ENCODE assay signal across 13 cellular contexts in the genomic region with DNA sequence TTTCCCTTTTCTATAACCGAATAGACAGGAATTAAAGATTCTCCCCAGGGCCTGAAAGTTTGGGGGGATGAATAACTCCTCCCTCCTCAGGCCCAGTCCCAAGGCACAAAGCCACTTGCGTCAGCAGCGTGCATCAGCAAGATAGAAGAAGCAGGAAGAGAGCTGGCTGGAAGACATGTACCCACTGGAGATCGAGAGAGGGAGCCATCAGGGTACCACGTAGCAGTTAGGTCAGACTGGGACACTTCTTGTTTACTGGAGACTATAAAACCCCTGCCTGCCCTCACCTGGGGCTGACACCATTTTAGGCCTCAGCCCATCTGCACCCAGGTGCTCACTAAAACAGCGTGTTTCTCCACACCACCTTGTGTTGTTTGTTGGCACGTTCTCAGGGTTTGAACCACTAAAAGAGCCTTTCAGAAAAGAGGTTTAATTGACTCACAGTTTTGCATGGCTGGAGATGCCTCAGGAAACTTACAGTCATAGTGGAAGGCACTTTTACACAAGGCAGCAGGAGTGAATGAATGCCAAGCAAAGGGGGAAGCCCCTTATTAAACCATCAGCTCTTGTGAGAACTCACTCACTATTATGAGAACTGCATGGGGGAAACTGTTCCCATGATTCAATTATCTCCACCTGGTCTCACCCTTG.
DNase-seq lines count a peak whose midpoint lies in the region; ATAC-seq and TF ChIP-seq lines count a peak whose summit lies in the region.
"Had no signal": no experiment of that assay in that cellular context is flagged by ENCODE, and none has a peak within 500 bp of the region (broad histone marks: within the 10 kb centered on the region; RNA-seq: fewer than 3 reads in every experiment).

No MANE protein-coding gene starts in this region.

- H4K91ac ChIP-seq in neuronal stem cell (ENCODE audit: low read depth, low read length, poor library complexity), result no peak overlapping the region

- DNase-seq in activated CD8-positive, alpha-beta memory T cell treated with anti-CD3 and anti-CD28 coated beads, Interleukin-2, amount 10 ng/mL, durations not matched to agents 7 days and 5 days, result no peak
- no peak for DNase-seq in activated CD8-positive, alpha-beta memory T cell treated with anti-CD3 and anti-CD28 coated beads for 24 hours
- DNase-seq in neuronal stem cell (ENCODE audit: low spot score), result no peak
- no peak for DNase-seq in iPS-NIHi11 (ENCODE audit: low spot score)
- DNase-seq in DMS153 treated with DMSO at 0.1 percent for 48 hours (lab: John Stamatoyannopoulos, UW; ENCODE audit: unreplicated experiment), result no peak
- DNase-seq in A673 (ENCODE audit: low spot score), result no peak
- DNase-seq: CD8-positive, alpha-beta T cell; foreskin fibroblast; left ventricle myocardium superior; NCI-H1105 treated with DMSO at 0.1 percent for 48 hours; T-helper 9 cell had no signal

- no peak overlapping the region for H2BK5ac ChIP-seq in neuronal stem cell (ENCODE audit: low read length)

- no peak overlapping the region for H3K4me2 ChIP-seq in neuronal stem cell (ENCODE audit: insufficient read depth, low read length, poor library complexity, severe bottlenecking)

- no peak overlapping the region for H3K4ac ChIP-seq in neuronal stem cell (ENCODE audit: low read length)

- H3K27me3 ChIP-seq in neuronal stem cell (ENCODE audit: control insufficient read depth in 3 of 3, insufficient read depth in 3 of 3, low read depth in 1 of 3, low read length in 3 of 3) (no peaks in the 10 kb centered on the region), A673 (replicated peaks; ENCODE audit: insufficient read depth, low read depth, low read length, poor library complexity) (no peaks in the 10 kb centered on the region)

- no CpG with 5 or more reads among the region's 7 CpGs for WGBS in neuronal stem cell (ENCODE audit: extremely low coverage in 2 of 2, insufficient read length in 2 of 2, insufficient replicate concordance in 1 of 2), 2 donors

- no peak overlapping the region for H2BK12ac ChIP-seq in neuronal stem cell (ENCODE audit: low read length)

- no peak overlapping the region for H4K8ac ChIP-seq in neuronal stem cell (ENCODE audit: low read depth, low read length)

- TF ChIP-seq CTCF in A673 (conservative IDR thresholded peaks at IDR 0.05; ENCODE audit: low read depth, low read length), result no peak

- H3K4me1 ChIP-seq in neuronal stem cell (ENCODE audit: control insufficient read depth in 2 of 2, insufficient read depth in 1 of 2, low read depth in 1 of 2, low read length in 2 of 2) (no peaks in the 10 kb centered on the region), A673 (ENCODE audit: insufficient read depth, low read length, poor library complexity, severe bottlenecking) (no peaks in the 10 kb centered on the region)

- H2BK15ac ChIP-seq in neuronal stem cell (ENCODE audit: low read length), result no peak overlapping the region

- H3K27ac ChIP-seq in neuronal stem cell (replicated peaks; ENCODE audit: low read length) (no peak overlapping the region), A673 (ENCODE audit: low read depth, low read length, poor library complexity, severe bottlenecking) (no peak overlapping the region)

- H3K36me3 Mint-ChIP-seq in activated CD8-positive, alpha-beta memory T cell treated with anti-CD3 and anti-CD28 coated beads, Interleukin-2, amount 10 ng/mL, durations not matched to agents 7 days and 5 days, result peaks cover 6% of the 10 kb centered on the region
- H3K36me3 Mint-ChIP-seq: CD8-positive, alpha-beta T cell had no signal

- CTCF ChIA-PET in activated CD8-positive, alpha-beta memory T cell treated with anti-CD3 and anti-CD28 coated beads, Interleukin-2, amount 10 ng/mL, durations not matched to agents 7 days and 5 days (lab: Charles Lee), result interaction anchor here (0.5 to 1.0 kb wide), 2 partner anchors 125 to 1125 kb away, joined by 3 read pairs; no protein-coding TSS in a partner anchor
- CTCF ChIA-PET in A673 (lab: Charles Lee), result no interaction called here

- ATAC-seq in activated CD8-positive, alpha-beta memory T cell treated with anti-CD3 and anti-CD28 coated beads, Interleukin-2, amount 10 ng/mL, durations not matched to agents 7 days and 5 days, result peak; percentile 27
- ATAC-seq in GM18907 (IDR thresholded peaks at IDR 0.05; ENCODE audit: unreplicated experiment), result peak; percentile 45
- ATAC-seq in HG03354 (IDR thresholded peaks at IDR 0.05; ENCODE audit: poor library complexity, severe bottlenecking, unreplicated experiment), result peak; percentile 61
- ATAC-seq: CD8-positive, alpha-beta T cell; left ventricle myocardium superior had no signal

- intact Hi-C loops in A673 (cut with micrococcal nuclease; ENCODE audit: unreplicated experiment), result no loop called here

- BruUV-seq in A673 (replicated peaks; lab: Mats Ljungman, UMichigan), result no TSS peak

- H3K4me3 ChIP-seq in neuronal stem cell (ENCODE audit: low read length in 2 of 2) (no peak overlapping the region), A673 (ENCODE audit: low read depth, low read length, poor library complexity, severe bottlenecking) (no peak overlapping the region)

- no peak overlapping the region for H2BK120ac ChIP-seq in neuronal stem cell (ENCODE audit: low read depth, low read length)

- peaks cover 18% of the 10 kb centered on the region for H3K4me1 Mint-ChIP-seq in activated CD8-positive, alpha-beta memory T cell treated with anti-CD3 and anti-CD28 coated beads, Interleukin-2, amount 10 ng/mL, durations not matched to agents 7 days and 5 days

- H3K79me1 ChIP-seq in neuronal stem cell (ENCODE audit: low read depth, low read length), result no peaks in the 10 kb centered on the region

- peak overlapping the region; percentile 15 for H3K18ac ChIP-seq in neuronal stem cell (ENCODE audit: low read length)

- H3K27ac Mint-ChIP-seq in activated CD8-positive, alpha-beta memory T cell treated with anti-CD3 and anti-CD28 coated beads, Interleukin-2, amount 10 ng/mL, durations not matched to agents 7 days and 5 days, result no peak overlapping the region
- H3K27ac Mint-ChIP-seq: CD8-positive, alpha-beta T cell had no signal

- no peaks in the 10 kb centered on the region for H3K27me3 Mint-ChIP-seq in activated CD8-positive, alpha-beta memory T cell treated with anti-CD3 and anti-CD28 coated beads, Interleukin-2, amount 10 ng/mL, durations not matched to agents 7 days and 5 days

- H3K9me3 Mint-ChIP-seq in activated CD8-positive, alpha-beta memory T cell treated with anti-CD3 and anti-CD28 coated beads, Interleukin-2, amount 10 ng/mL, durations not matched to agents 7 days and 5 days (ENCODE audit: low read depth), result peaks cover 2% of the 10 kb centered on the region

- H3K9ac ChIP-seq in neuronal stem cell (ENCODE audit: low read depth, low read length, poor library complexity), result no peak overlapping the region

- no peak overlapping the region for H3K14ac ChIP-seq in neuronal stem cell (ENCODE audit: low read length)

- no peak overlapping the region for H2AFZ ChIP-seq in neuronal stem cell (ENCODE audit: low read length)

- no peaks in the 10 kb centered on the region for H3K9me3 ChIP-seq in neuronal stem cell (replicated peaks in 1 of 2; ENCODE audit: control insufficient read depth in 2 of 2, insufficient read depth in 1 of 2, low read depth in 1 of 2, low read length in 2 of 2)
- H3K9me3 ChIP-seq in A673 (ENCODE audit: low read depth, low read length, poor library complexity, severe bottlenecking), result no peaks in the 10 kb centered on the region

- H3K4me3 Mint-ChIP-seq in activated CD8-positive, alpha-beta memory T cell treated with anti-CD3 and anti-CD28 coated beads, Interleukin-2, amount 10 ng/mL, durations not matched to agents 7 days and 5 days, result no peak overlapping the region
- H3K4me3 Mint-ChIP-seq: CD8-positive, alpha-beta T cell had no signal

- no peak overlapping the region for H3K23ac ChIP-seq in neuronal stem cell (ENCODE audit: low read depth, low read length, poor library complexity)

- no peak overlapping the region for H2AK5ac ChIP-seq in neuronal stem cell (ENCODE audit: low read depth, low read length)

- H3K36me3 ChIP-seq in neuronal stem cell (replicated peaks in 1 of 2; ENCODE audit: control insufficient read depth in 2 of 2, insufficient read depth in 2 of 2, low read length in 2 of 2) (no peaks in the 10 kb centered on the region), A673 (ENCODE audit: insufficient read depth, low read length, poor library complexity, severe bottlenecking) (no peaks in the 10 kb centered on the region)

- POLR2A ChIA-PET in A673 (lab: Charles Lee; ENCODE audit: low non-redundant PET), result no interaction called here
